ENCODE assay signal across 12 cellular contexts in the genomic region with DNA sequence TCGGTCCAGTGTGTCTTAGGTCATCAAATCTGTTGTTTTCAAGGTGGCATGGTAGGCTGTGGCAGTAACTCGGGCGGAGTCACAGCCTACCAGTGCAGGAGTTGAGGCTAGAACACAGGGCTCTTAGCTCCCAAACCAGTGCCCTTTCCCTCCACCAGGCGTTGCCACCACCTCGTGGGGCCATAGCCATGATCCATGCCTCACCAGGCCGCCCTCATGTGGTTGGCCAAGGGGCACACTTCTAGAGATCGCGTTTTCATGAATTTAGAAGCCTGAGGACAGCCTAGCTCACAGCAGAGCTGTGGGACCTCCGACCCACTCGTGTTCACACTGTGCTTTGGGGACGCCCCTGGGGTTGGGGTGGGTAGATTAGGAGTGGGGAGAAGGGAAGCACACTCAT.
"Had no signal": no experiment of that assay in that cellular context is flagged by ENCODE, and none has a peak within 500 bp of the region (broad histone marks: within the 10 kb centered on the region; RNA-seq: fewer than 3 reads in every experiment).

No MANE protein-coding gene starts in this region.

- H3K27me3 ChIP-seq: dorsolateral prefrontal cortex, left lung, tibial nerve, vagina had no signal

- H3K27ac Mint-ChIP-seq: natural killer cell treated with Interleukin-12 subunit alpha and Interleukin-12 subunit beta and Interleukin-15 and Interleukin-18, amount 100 ng/mL, for 72 hours had no signal

- H3K4me3 ChIP-seq: dorsolateral prefrontal cortex, left lung, tibial nerve, vagina had no signal

- H3K4me1 ChIP-seq: left lung, tibial nerve, vagina had no signal

- ATAC-seq: esophagus mucosa; left lung; natural killer cell treated with Interleukin-12 subunit alpha and Interleukin-12 subunit beta and Interleukin-15 and Interleukin-18, amount 100 ng/mL, for 72 hours had no signal

- H3K36me3 ChIP-seq: vagina had no signal

- H3K9me3 Mint-ChIP-seq: natural killer cell treated with Interleukin-12 subunit alpha and Interleukin-12 subunit beta and Interleukin-15 and Interleukin-18, amount 100 ng/mL, for 72 hours had no signal

- H3K27ac ChIP-seq: dorsolateral prefrontal cortex, left lung, tibial nerve, vagina had no signal

- DNase-seq: activated CD4-positive, alpha-beta T cell treated with anti-CD3 and anti-CD28 coated beads, Interleukin-2, amount 50 U/mL, for 4 hours; activated CD8-positive, alpha-beta memory T cell treated with anti-CD3 and anti-CD28 coated beads, Interleukin-2, amount 50 U/mL, for 4 hours; activated naive CD4-positive, alpha-beta T cell treated with Interleukin-2 at 50 U/mL for 16 hours; dorsolateral prefrontal cortex; islet precursor cell; left lung; nucleus accumbens; small intestine had no signal

- H3K27me3 Mint-ChIP-seq: natural killer cell treated with Interleukin-12 subunit alpha and Interleukin-12 subunit beta and Interleukin-15 and Interleukin-18, amount 100 ng/mL, for 72 hours had no signal

- H3K4me3 Mint-ChIP-seq: natural killer cell treated with Interleukin-12 subunit alpha and Interleukin-12 subunit beta and Interleukin-15 and Interleukin-18, amount 100 ng/mL, for 72 hours had no signal

- H3K9me3 ChIP-seq: left lung, tibial nerve, vagina had no signal
